ENCODE assay signal across 8 cellular contexts in genomic region chr16:2514333-2515179, GRCh38. TPM values are rescaled to one million over a fixed set of nuclear protein-coding genes. Genes with fewer than 3 reads are reported as not detected.
A peak's percentile ranks its signal among the peaks of the same experiment; 100 is the strongest.
DNase-seq lines count a peak whose midpoint lies in the region; ATAC-seq, FAIRE-seq and TF ChIP-seq lines count a peak whose summit lies in the region.

No MANE protein-coding gene starts in this region.

- no peaks in the 10 kb centered on the region for H3K9me3 ChIP-seq in astrocyte (ENCODE audit: insufficient read depth, low read depth, low read length)
- no peaks in the 10 kb centered on the region for H3K9me3 ChIP-seq in stomach smooth muscle (ENCODE audit: control insufficient read depth in 2 of 2, low read length in 2 of 2)

- peaks cover 52% of the 10 kb centered on the region for H4K20me1 ChIP-seq in astrocyte (ENCODE audit: insufficient read depth, low read length)

- H3K4me3 Mint-ChIP-seq in astrocyte (ENCODE audit: unreplicated experiment): peak overlapping the region; percentile 97

- H3K27me3 Mint-ChIP-seq in astrocyte (ENCODE audit: low read depth, unreplicated experiment): peaks cover 1% of the 10 kb centered on the region

- peaks cover 55% of the 10 kb centered on the region for H3K79me2 ChIP-seq in astrocyte (ENCODE audit: insufficient read depth, low read length)

- H3K9ac ChIP-seq in astrocyte (ENCODE audit: low read length) (peak overlapping the region; percentile 95), stomach smooth muscle (ENCODE audit: low read length in 2 of 2) (peak overlapping the region; percentile 82 to 92)

- H3K4me1 Mint-ChIP-seq in astrocyte (ENCODE audit: low read depth, unreplicated experiment): peaks cover 32% of the 10 kb centered on the region

- FAIRE-seq in astrocyte (lab: Jason Lieb, UNC): no peak

- DNase-seq in CD1c-positive myeloid dendritic cell (ENCODE audit: extremely low spot score) (peak; percentile 51), LNCaP clone FGC (ENCODE audit: low read depth) (no peak), astrocyte (ENCODE audit: low read depth) (no peak), left kidney (ENCODE audit: low read depth, low spot score) (peak; percentile 58), HPDE6-E6E7 (ENCODE audit: extremely low spot score) (no peak), HUDEP-2 (lab: John Stamatoyannopoulos, UW; ENCODE audit: unreplicated experiment in 76 of 76) (no peak)

- H3K27ac Mint-ChIP-seq in astrocyte (ENCODE audit: unreplicated experiment): peak overlapping the region; percentile 94

- H3K27ac ChIP-seq in astrocyte (ENCODE audit: low read depth, low read length) (peak overlapping the region; percentile 82), stomach smooth muscle (ENCODE audit: low read length) (peak overlapping the region; percentile 91)

- peaks cover 42% of the 10 kb centered on the region for H3K4me1 ChIP-seq in astrocyte (ENCODE audit: insufficient read depth, low read length)
- peaks cover 71% of the 10 kb centered on the region for H3K4me1 ChIP-seq in stomach smooth muscle (ENCODE audit: control insufficient read depth, insufficient read depth, low read length)

- H3K27me3 ChIP-seq in astrocyte (ENCODE audit: insufficient read depth, low read length): no peaks in the 10 kb centered on the region
- no peaks in the 10 kb centered on the region for H3K27me3 ChIP-seq in stomach smooth muscle (ENCODE audit: control insufficient read depth in 1 of 2, insufficient read depth in 2 of 2, low read length in 2 of 2)

- no peak for TF ChIP-seq CTCF in LNCaP clone FGC (IDR thresholded peaks at IDR 0.05; ENCODE audit: control insufficient read depth, extremely low read depth, insufficient read depth)
- TF ChIP-seq CTCF in astrocyte (IDR thresholded peaks at IDR 0.05; ENCODE audit: insufficient read depth, low read depth, low read length): no peak

- no peaks in the 10 kb centered on the region for H3K9me3 Mint-ChIP-seq in astrocyte (ENCODE audit: unreplicated experiment)

- no peak overlapping the region for H2AFZ ChIP-seq in astrocyte (ENCODE audit: low read depth, low read length)

- ATAC-seq in HG02610 (IDR thresholded peaks at IDR 0.05; ENCODE audit: unreplicated experiment): no peak

- peaks cover 8% of the 10 kb centered on the region for H3K36me3 Mint-ChIP-seq in astrocyte (ENCODE audit: low read depth, unreplicated experiment)

- H3K36me3 ChIP-seq in astrocyte (ENCODE audit: insufficient read depth, low read length) (peaks cover under 1% of the 10 kb centered on the region), stomach smooth muscle (ENCODE audit: control insufficient read depth in 2 of 2, insufficient read depth in 2 of 2, low read length in 2 of 2) (no peaks in the 10 kb centered on the region)

- H3K4me2 ChIP-seq in astrocyte (ENCODE audit: low read length): peak overlapping the region; percentile 99

- H3K4me3 ChIP-seq in LNCaP clone FGC (ENCODE audit: low read depth, low read length): peak overlapping the region; percentile 83
- H3K4me3 ChIP-seq in astrocyte (ENCODE audit: insufficient read depth, low read depth, low read length): peak overlapping the region; percentile 88
- H3K4me3 ChIP-seq in stomach smooth muscle (ENCODE audit: low read length in 2 of 2): peak overlapping the region; percentile 92 to 94

RNA-seq across cellular contexts. Expression of gene ATP6V0C, which starts 0.8 kb away (rescaled TPM):
- 311 TPM in 2 replicates for total RNA-seq in astrocyte

RNA-seq across cellular contexts. Expression of gene AMDHD2, which starts 5.6 kb away (rescaled TPM):
- total RNA-seq in astrocyte: 24.9 and 32.3 TPM in 2 replicates

RNA-seq across cellular contexts. Expression of gene CEMP1, which starts 16.7 kb away (rescaled TPM):
- total RNA-seq in astrocyte: not detected in 2 replicates

RNA-seq across cellular contexts. Expression of gene PDPK1, which starts 23.3 kb away (rescaled TPM):
- 48.1 and 50.5 TPM in 2 replicates for total RNA-seq in astrocyte

RNA-seq across cellular contexts. Expression of gene TBC1D24, which starts 39.6 kb away (rescaled TPM):
- 12.8 and 13.4 TPM in 2 replicates for total RNA-seq in astrocyte

Comparison
In these comparisons a context has a peak if more than half of its experiments do, and no peak if none do; other contexts are left out.
1. DNase-seq: peak in CD1c-positive myeloid dendritic cell (single experiment) and left kidney (single experiment); none in LNCaP clone FGC (single experiment), astrocyte (single experiment), HPDE6-E6E7 (single experiment) and HUDEP-2 (0 of 76).
2. Peak in every context shown above with its lines, with median percentiles within 50 percentile points of each other: H3K4me3 ChIP-seq.